Comparison of ENCODE assay signal across 8 cellular contexts in genomic region chrX:154373340-154374306, GRCh38. TPM values are rescaled to one million over a fixed set of nuclear protein-coding genes. Genes with fewer than 3 reads are reported as not detected.
DNase-seq lines count a peak whose midpoint lies in the region; ATAC-seq and TF ChIP-seq lines count a peak whose summit lies in the region.

No MANE protein-coding gene starts in this region.

- DNase-seq in activated T-cell treated with anti-CD3 and anti-CD28 coated beads, Interleukin-2, amount 50 U/mL, for 72 hours, result no peak
- DNase-seq in activated T-cell treated with anti-CD3 and anti-CD28 coated beads, Interleukin-2, amount 50 U/mL, for 48 hours, result no peak
- DNase-seq in NCI-H1105 (lab: John Stamatoyannopoulos, UW) (peak; percentile 85), fibroblast of the aortic adventitia (ENCODE audit: low read depth) (peak; percentile 80), neural progenitor cell (ENCODE audit: low spot score) (peak; percentile 65)
- peak; percentile 37 for DNase-seq in activated CD4-positive, alpha-beta T cell treated with anti-CD3 and anti-CD28 coated beads, Interleukin-2, amount 10 ng/mL, durations not matched to agents 7 days and 5 days
- DNase-seq in stimulated activated CD8-positive, alpha-beta memory T cell treated with anti-CD3 and anti-CD28 coated beads, Interleukin-4, amount 100 ng/mL, for 48 hours, result no peak

- H3K4me2 ChIP-seq in neural progenitor cell, result peak overlapping the region; percentile 61

- POLR2A ChIA-PET in activated CD4-positive, alpha-beta T cell treated with anti-CD3 and anti-CD28 coated beads, Interleukin-2, amount 10 ng/mL, durations not matched to agents 7 days and 5 days (lab: Charles Lee), result no interaction called here

- peaks cover 4% of the 10 kb centered on the region in 2 donors for H3K36me3 Mint-ChIP-seq in activated T-cell treated with anti-CD3 and anti-CD28 coated beads, Interleukin-2, amount 50 U/mL, for 72 hours (ENCODE audit: insufficient read depth in 2 of 2)
- H3K36me3 Mint-ChIP-seq in activated CD4-positive, alpha-beta T cell treated with anti-CD3 and anti-CD28 coated beads, Interleukin-2, amount 10 ng/mL, durations not matched to agents 7 days and 5 days (ENCODE audit: low read depth), result peaks cover 12% of the 10 kb centered on the region
- H3K36me3 Mint-ChIP-seq in neural progenitor cell, result no peaks in the 10 kb centered on the region

- H3K9me3 Mint-ChIP-seq in activated T-cell treated with anti-CD3 and anti-CD28 coated beads, Interleukin-2, amount 50 U/mL, for 72 hours, result no peaks in the 10 kb centered on the region
- H3K9me3 Mint-ChIP-seq in activated CD4-positive, alpha-beta T cell treated with anti-CD3 and anti-CD28 coated beads, Interleukin-2, amount 10 ng/mL, durations not matched to agents 7 days and 5 days, result no peaks in the 10 kb centered on the region
- peaks cover 15% of the 10 kb centered on the region for H3K9me3 Mint-ChIP-seq in neural progenitor cell

- peaks cover 14% of the 10 kb centered on the region for H3K4me1 Mint-ChIP-seq in activated T-cell treated with anti-CD3 and anti-CD28 coated beads, Interleukin-2, amount 50 U/mL, for 72 hours (ENCODE audit: low read depth)
- H3K4me1 Mint-ChIP-seq in activated CD4-positive, alpha-beta T cell treated with anti-CD3 and anti-CD28 coated beads, Interleukin-2, amount 10 ng/mL, durations not matched to agents 7 days and 5 days, result peaks cover 26% of the 10 kb centered on the region
- peaks cover 4% of the 10 kb centered on the region for H3K4me1 Mint-ChIP-seq in neural progenitor cell

- peaks cover 16% of the 10 kb centered on the region for H3K27me3 ChIP-seq in neural progenitor cell

- H3K9ac ChIP-seq in neural progenitor cell, result no peak overlapping the region

- ATAC-seq in activated T-cell treated with anti-CD3 and anti-CD28 coated beads, Interleukin-2, amount 50 U/mL, for 72 hours (replicated peaks in 1 of 2), result no peak
- no peak for ATAC-seq in HG02798 (IDR thresholded peaks at IDR 0.05; ENCODE audit: poor library complexity, unreplicated experiment)

- peak overlapping the region; percentile 65 for H3K4me3 ChIP-seq in fibroblast of the aortic adventitia (ENCODE audit: low read depth, low read length)
- peak overlapping the region; percentile 35 for H3K4me3 ChIP-seq in neural progenitor cell

- H4K20me1 ChIP-seq in neural progenitor cell (ENCODE audit: low read depth), result peaks cover 8% of the 10 kb centered on the region

- CTCF ChIA-PET in activated CD4-positive, alpha-beta T cell treated with anti-CD3 and anti-CD28 coated beads, Interleukin-2, amount 10 ng/mL, durations not matched to agents 7 days and 5 days (lab: Charles Lee), result interaction anchor here (0.7 to 2.0 kb wide), 13 partner anchors 8 to 360 kb away, joined by 3 to 15 read pairs (median 4); partner anchors contain the start of gene RPL10

- H3K79me2 ChIP-seq in neural progenitor cell (ENCODE audit: low read depth), result peaks cover 25% of the 10 kb centered on the region

- H3K4me3 Mint-ChIP-seq in activated T-cell treated with anti-CD3 and anti-CD28 coated beads, Interleukin-2, amount 50 U/mL, for 72 hours, result peak overlapping the region; percentile 81 to 84
- H3K4me3 Mint-ChIP-seq in activated CD4-positive, alpha-beta T cell treated with anti-CD3 and anti-CD28 coated beads, Interleukin-2, amount 10 ng/mL, durations not matched to agents 7 days and 5 days, result peak overlapping the region; percentile 76
- H3K4me3 Mint-ChIP-seq in neural progenitor cell, result peak overlapping the region; percentile 77

- no peaks in the 10 kb centered on the region for H3K4me1 ChIP-seq in neural progenitor cell

- no peak overlapping the region for H3K27ac Mint-ChIP-seq in activated T-cell treated with anti-CD3 and anti-CD28 coated beads, Interleukin-2, amount 50 U/mL, for 72 hours
- H3K27ac Mint-ChIP-seq in activated CD4-positive, alpha-beta T cell treated with anti-CD3 and anti-CD28 coated beads, Interleukin-2, amount 10 ng/mL, durations not matched to agents 7 days and 5 days, result peak overlapping the region; percentile 73
- no peak overlapping the region for H3K27ac Mint-ChIP-seq in neural progenitor cell

- no peak overlapping the region for H2AFZ ChIP-seq in neural progenitor cell (replicated peaks)

- H3K36me3 ChIP-seq in neural progenitor cell, result no peaks in the 10 kb centered on the region

- peaks cover 20% of the 10 kb centered on the region for H3F3A ChIP-seq in neural progenitor cell (ENCODE audit: low read depth)

- peak; percentile 40 for TF ChIP-seq CTCF in fibroblast of the aortic adventitia (IDR thresholded peaks at IDR 0.05; ENCODE audit: insufficient read depth, low read length)
- peak; percentile 67 for TF ChIP-seq CTCF in neural progenitor cell (IDR thresholded peaks at IDR 0.05)

- H3K27me3 Mint-ChIP-seq in activated T-cell treated with anti-CD3 and anti-CD28 coated beads, Interleukin-2, amount 50 U/mL, for 72 hours (ENCODE audit: low read depth), result no peaks in the 10 kb centered on the region
- H3K27me3 Mint-ChIP-seq in activated CD4-positive, alpha-beta T cell treated with anti-CD3 and anti-CD28 coated beads, Interleukin-2, amount 10 ng/mL, durations not matched to agents 7 days and 5 days, result no peaks in the 10 kb centered on the region
- H3K27me3 Mint-ChIP-seq in neural progenitor cell (ENCODE audit: insufficient read depth, low read depth), result peaks cover 11% of the 10 kb centered on the region

- no peaks in the 10 kb centered on the region for H3K9me3 ChIP-seq in neural progenitor cell (ENCODE audit: low read depth)

- H3K27ac ChIP-seq in neural progenitor cell, result no peak overlapping the region

RNA-seq across cellular contexts. Expression of gene FLNA, which starts 0.8 kb away (rescaled TPM):
- total RNA-seq in activated T-cell treated with anti-CD3 and anti-CD28 coated beads, Interleukin-2, amount 50 U/mL, for 72 hours, result 100 to 1,000 TPM; 755 to 777 TPM
- 1,000 to 10,000 TPM; 1,440 to 1,524 TPM for total RNA-seq in activated CD4-positive, alpha-beta T cell treated with anti-CD3 and anti-CD28 coated beads, Interleukin-2, amount 10 ng/mL, durations not matched to agents 7 days and 5 days
- 549 and 1,365 TPM in 2 replicates for total RNA-seq in fibroblast of the aortic adventitia (ENCODE audit: low replicate concordance)
- 189 and 559 TPM in 2 replicates for total RNA-seq in neural progenitor cell (ENCODE audit: low replicate concordance)

RNA-seq across cellular contexts. Expression of gene EMD, which starts 5.5 kb away (rescaled TPM):
- 10 to 100 TPM; 91.0 to 92.9 TPM for total RNA-seq in activated T-cell treated with anti-CD3 and anti-CD28 coated beads, Interleukin-2, amount 50 U/mL, for 72 hours
- total RNA-seq in activated CD4-positive, alpha-beta T cell treated with anti-CD3 and anti-CD28 coated beads, Interleukin-2, amount 10 ng/mL, durations not matched to agents 7 days and 5 days, result 10 to 100 TPM; 52.1 to 59.9 TPM
- total RNA-seq in fibroblast of the aortic adventitia (ENCODE audit: low replicate concordance) (9.6 and 29.9 TPM in 2 replicates), neural progenitor cell (ENCODE audit: low replicate concordance) (18.3 and 62.0 TPM in 2 replicates)

RNA-seq across cellular contexts. Expression of gene RPL10, which starts 24.6 kb away (rescaled TPM):
- total RNA-seq in activated T-cell treated with anti-CD3 and anti-CD28 coated beads, Interleukin-2, amount 50 U/mL, for 72 hours, result 1,000 to 10,000 TPM; 3,958 to 4,635 TPM
- 1,000 to 10,000 TPM; 1,884 to 2,727 TPM for total RNA-seq in activated CD4-positive, alpha-beta T cell treated with anti-CD3 and anti-CD28 coated beads, Interleukin-2, amount 10 ng/mL, durations not matched to agents 7 days and 5 days
- total RNA-seq in fibroblast of the aortic adventitia (ENCODE audit: low replicate concordance) (1,297 and 3,230 TPM in 2 replicates), neural progenitor cell (ENCODE audit: low replicate concordance) (4,507 and 7,403 TPM in 2 replicates)

RNA-seq across cellular contexts. Expression of gene DNASE1L1, which starts 35.4 kb away (rescaled TPM):
- 10 to 100 TPM in 1 of 2 donors, 1 to 10 TPM in 1; 9.3 to 11.4 TPM for total RNA-seq in activated T-cell treated with anti-CD3 and anti-CD28 coated beads, Interleukin-2, amount 50 U/mL, for 72 hours
- 10 to 100 TPM; 21.8 to 24.3 TPM for total RNA-seq in activated CD4-positive, alpha-beta T cell treated with anti-CD3 and anti-CD28 coated beads, Interleukin-2, amount 10 ng/mL, durations not matched to agents 7 days and 5 days
- total RNA-seq in fibroblast of the aortic adventitia (ENCODE audit: low replicate concordance) (15.8 and 31.0 TPM in 2 replicates), neural progenitor cell (ENCODE audit: low replicate concordance) (14.2 and 27.2 TPM in 2 replicates)

RNA-seq across cellular contexts. Expression of gene TAFAZZIN, which starts 37.7 kb away (rescaled TPM):
- total RNA-seq in activated T-cell treated with anti-CD3 and anti-CD28 coated beads, Interleukin-2, amount 50 U/mL, for 72 hours, result 100 to 1,000 TPM in 1 of 2 donors, 10 to 100 TPM in 1; 89.0 to 106 TPM
- 100 to 1,000 TPM in 1 of 2 experiments, 10 to 100 TPM in 1; 86.6 to 104 TPM for total RNA-seq in activated CD4-positive, alpha-beta T cell treated with anti-CD3 and anti-CD28 coated beads, Interleukin-2, amount 10 ng/mL, durations not matched to agents 7 days and 5 days
- total RNA-seq in fibroblast of the aortic adventitia (ENCODE audit: low replicate concordance), result 18.0 and 30.9 TPM in 2 replicates
- total RNA-seq in neural progenitor cell (ENCODE audit: low replicate concordance), result 19.8 and 46.5 TPM in 2 replicates

Comparison
In these comparisons a context has a peak if more than half of its experiments do, and no peak if none do; other contexts are left out.
1. DNase-seq: peak in NCI-H1105 (single experiment), activated CD4-positive, alpha-beta T cell treated with anti-CD3 and anti-CD28 coated beads, Interleukin-2, amount 10 ng/mL, durations not matched to agents 7 days and 5 days (single experiment), fibroblast of the aortic adventitia (single experiment) and neural progenitor cell (single experiment); none in activated T-cell treated with anti-CD3 and anti-CD28 coated beads, Interleukin-2, amount 50 U/mL, for 72 hours (0 of 2), activated T-cell treated with anti-CD3 and anti-CD28 coated beads, Interleukin-2, amount 50 U/mL, for 48 hours (0 of 2) and stimulated activated CD8-positive, alpha-beta memory T cell treated with anti-CD3 and anti-CD28 coated beads, Interleukin-4, amount 100 ng/mL, for 48 hours (single experiment).
2. Peak in every context shown above with its lines, with median percentiles within 50 percentile points of each other: H3K4me3 Mint-ChIP-seq.